In the genomic region with DNA sequence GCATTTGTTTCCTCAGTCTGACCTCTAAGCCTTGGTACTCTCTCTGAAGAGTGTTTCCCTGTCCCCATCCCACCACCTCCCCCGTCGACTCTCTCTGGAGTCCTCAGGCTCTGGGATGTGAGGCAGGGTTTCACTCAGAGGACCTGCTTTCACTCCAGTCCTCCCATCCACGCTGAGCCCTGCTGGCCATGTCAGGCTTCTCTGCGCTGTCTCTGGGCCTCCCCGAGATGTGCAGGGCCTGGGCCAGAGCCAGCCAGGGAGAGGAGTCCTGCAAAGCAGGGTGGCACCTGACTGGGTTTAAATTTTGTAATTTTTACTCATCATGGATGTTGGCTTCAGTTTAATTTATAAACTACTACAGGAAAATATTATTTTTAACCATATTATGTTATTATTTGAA, we compare ENCODE assay signal across 9 cellular contexts. TPM values are rescaled to one million over a fixed set of nuclear protein-coding genes. Genes with fewer than 3 reads are reported as not detected.
"Had no signal": no experiment of that assay in that cellular context is flagged by ENCODE, and none has a peak within 500 bp of the region (broad histone marks: within the 10 kb centered on the region; RNA-seq: fewer than 3 reads in every experiment).

No MANE protein-coding gene starts in this region.

- H3K36me3 Mint-ChIP-seq: IgD-negative memory B cell had no signal

- H3K4me3 ChIP-seq: HAP-1 had no signal

- H3K4me1 ChIP-seq: HAP-1 had no signal

- FAIRE-seq: H1, H54, HTR-8/SVneo had no signal

- ATAC-seq: HCT116 had no signal

- H3K36me3 ChIP-seq: HAP-1 had no signal

- H3K27me3 Mint-ChIP-seq: IgD-negative memory B cell had no signal

- H3K9me3 Mint-ChIP-seq: HFFc6 had no signal

- DNase-seq: HFFc6, KG1 had no signal

- H3K4me1 Mint-ChIP-seq: IgD-negative memory B cell had no signal

- H3K27ac Mint-ChIP-seq: HFFc6, IgD-negative memory B cell had no signal

- H3K4me3 Mint-ChIP-seq: HFFc6, IgD-negative memory B cell had no signal

RNA-seq across cellular contexts. Expression of a gene that starts 3.3 kb away (rescaled TPM):
- total RNA-seq: H1, HFFc6, HT-29 had no signal
- polyA plus RNA-seq: H1, IgD-negative memory B cell had no signal

RNA-seq across cellular contexts. Expression of a gene that starts 25.6 kb away (rescaled TPM):
- total RNA-seq: H1, HFFc6, HT-29 had no signal
- polyA plus RNA-seq: H1, IgD-negative memory B cell had no signal

RNA-seq across cellular contexts. Expression of a gene that starts 31.2 kb away (rescaled TPM):
- total RNA-seq: H1, HFFc6, HT-29 had no signal
- polyA plus RNA-seq: H1, IgD-negative memory B cell had no signal
